Comparison of ENCODE assay signal across 9 cellular contexts in the genomic region with DNA sequence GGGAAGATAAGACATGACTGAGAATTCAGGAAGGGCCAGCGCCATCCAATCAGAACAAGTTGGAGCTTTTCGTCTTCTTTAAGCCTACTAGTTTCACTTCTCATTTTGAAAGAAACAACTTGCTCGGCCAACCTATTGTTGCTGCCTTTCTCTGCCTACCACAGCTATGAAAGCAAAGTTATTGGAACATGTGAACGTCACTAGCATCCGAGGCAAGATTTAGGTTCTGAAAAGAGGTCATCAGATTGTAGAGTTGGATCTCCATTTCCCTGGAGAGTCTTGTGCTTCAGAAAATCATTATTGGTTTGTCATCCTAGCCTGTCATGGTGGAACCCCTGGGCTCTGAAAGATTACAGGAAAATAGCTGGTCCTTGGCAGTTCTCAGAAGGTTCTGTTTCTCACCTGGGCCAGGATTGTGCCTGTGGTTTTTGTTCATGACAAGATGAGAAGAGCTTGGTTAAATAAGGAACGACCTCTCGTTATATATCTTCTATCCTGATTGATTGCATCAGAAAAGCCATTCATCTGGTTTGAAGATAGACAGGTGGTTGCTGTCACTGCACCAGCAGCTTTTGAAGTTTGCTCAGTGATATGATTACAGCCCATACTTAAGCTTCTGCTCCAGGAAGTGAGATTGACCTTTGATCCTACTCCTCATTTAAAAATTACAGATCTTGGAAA. TPM values are rescaled to one million over a fixed set of nuclear protein-coding genes. Genes with fewer than 3 reads are reported as not detected.
DNase-seq lines count a peak whose midpoint lies in the region; ATAC-seq and TF ChIP-seq lines count a peak whose summit lies in the region.
"Had no signal": no experiment of that assay in that cellular context is flagged by ENCODE, and none has a peak within 500 bp of the region (broad histone marks: within the 10 kb centered on the region; RNA-seq: fewer than 3 reads in every experiment).

No MANE protein-coding gene starts in this region.

- CTCF ChIA-PET in MCF 10A (lab: Yijun Ruan, JAX), result interaction anchor here (1.0 to 6.4 kb wide), 5 partner anchors 11 to 794 kb away, joined by 3 to 87 read pairs (median 4); no protein-coding TSS in a partner anchor

- H3K4me3 Mint-ChIP-seq in MCF 10A (ENCODE audit: unreplicated experiment), result no peak overlapping the region

- no peaks in the 10 kb centered on the region for H3K36me3 ChIP-seq in breast epithelium

- no peaks in the 10 kb centered on the region for H3K9me3 ChIP-seq in breast epithelium

- DNase-seq in MCF 10A (ENCODE audit: unreplicated experiment) (no peak), breast epithelium (ENCODE audit: low spot score in 2 of 2) (no peak), SK-N-DZ (ENCODE audit: low spot score) (peak; percentile 69), T1000 (lab: John Stamatoyannopoulos, UW) (no peak), NCI-H2107 (lab: John Stamatoyannopoulos, UW) (no peak)
- no peak for DNase-seq in stimulated activated naive CD8-positive, alpha-beta T cell treated with anti-CD3 and anti-CD28 coated beads, Interleukin-15, Interleukin-2, amounts not matched to agents 100 U/mL and 50 U/mL, for 24 hours
- no peak for DNase-seq in effector CD8-positive, alpha-beta T cell (lab: John Stamatoyannopoulos, UW)
- DNase-seq: DMS153 had no signal

- intact Hi-C loops in MCF 10A (cut with micrococcal nuclease), result loop anchor here (5.0 kb wide), 2 partner anchors 45 to 690 kb away; no protein-coding TSS in a partner anchor
- intact Hi-C loops in breast epithelium (cut with DNase I; ENCODE audit: low total_unique reads), result loop anchor here (1.0 kb wide), 1 partner anchor 28 kb away; no protein-coding TSS in a partner anchor

- H3K4me1 ChIP-seq in breast epithelium, result peaks cover 0 to 8% of the 10 kb centered on the region in 2 donors

- POLR2A ChIA-PET in MCF 10A (lab: Yijun Ruan, JAX), result interaction anchor here (0.7 to 1.1 kb wide), 2 partner anchors 13 to 20 kb away, joined by 3 to 6 read pairs; no protein-coding TSS in a partner anchor

- H3K27me3 ChIP-seq in breast epithelium, result no peaks in the 10 kb centered on the region

- H3K4me3 ChIP-seq in breast epithelium, result no peak overlapping the region

- no peaks in the 10 kb centered on the region for H3K9me3 Mint-ChIP-seq in MCF 10A (ENCODE audit: unreplicated experiment)

- no peak for TF ChIP-seq POLR2A in breast epithelium (IDR thresholded peaks at IDR 0.05)

- peak overlapping the region; percentile 88 for H3K27ac Mint-ChIP-seq in MCF 10A (ENCODE audit: low read depth, unreplicated experiment)

- H3K27ac ChIP-seq in breast epithelium, result no peak overlapping the region

- peaks cover 50% of the 10 kb centered on the region for H3K4me1 Mint-ChIP-seq in MCF 10A (ENCODE audit: insufficient read depth, unreplicated experiment)

- peaks cover 4% of the 10 kb centered on the region for H3K36me3 Mint-ChIP-seq in MCF 10A (ENCODE audit: insufficient read depth, unreplicated experiment)

- no peaks in the 10 kb centered on the region for H3K27me3 Mint-ChIP-seq in MCF 10A (ENCODE audit: insufficient read depth, unreplicated experiment)

- ATAC-seq in HG03039 (IDR thresholded peaks at IDR 0.05; ENCODE audit: unreplicated experiment), result peak; percentile 41
- peak; percentile 11 for ATAC-seq in stimulated activated naive CD8-positive, alpha-beta T cell treated with anti-CD3 and anti-CD28 coated beads, Interleukin-15, Interleukin-2, amounts not matched to agents 100 U/mL and 50 U/mL, for 24 hours

- TF ChIP-seq CTCF in MCF 10A (IDR thresholded peaks at IDR 0.05; ENCODE audit: unreplicated experiment), result no peak
- TF ChIP-seq CTCF in breast epithelium (IDR thresholded peaks at IDR 0.05), result no peak

- BruUV-seq in MCF 10A (replicated peaks; lab: Mats Ljungman, UMichigan), result no TSS peak

RNA-seq across cellular contexts. Expression of a gene that starts 25.3 kb away (rescaled TPM):
- total RNA-seq in MCF 10A (2022) (49.3 and 55.2 TPM in 2 replicates), breast epithelium (10 to 100 TPM in 2 of 3 donors, 1 to 10 TPM in 1; 6.0 to 13.1 (median 11.5) TPM)
- polyA plus RNA-seq in SK-N-DZ (2014; cell fraction: cytosol; rRNA removed), result not detected in 2 replicates
- 0.01 TPM in 1 of 2 replicates, not detected in the other for polyA plus RNA-seq in SK-N-DZ (2014; cell fraction: nucleus; rRNA removed)
